ENCODE assay signal across 8 cellular contexts in the genomic region with DNA sequence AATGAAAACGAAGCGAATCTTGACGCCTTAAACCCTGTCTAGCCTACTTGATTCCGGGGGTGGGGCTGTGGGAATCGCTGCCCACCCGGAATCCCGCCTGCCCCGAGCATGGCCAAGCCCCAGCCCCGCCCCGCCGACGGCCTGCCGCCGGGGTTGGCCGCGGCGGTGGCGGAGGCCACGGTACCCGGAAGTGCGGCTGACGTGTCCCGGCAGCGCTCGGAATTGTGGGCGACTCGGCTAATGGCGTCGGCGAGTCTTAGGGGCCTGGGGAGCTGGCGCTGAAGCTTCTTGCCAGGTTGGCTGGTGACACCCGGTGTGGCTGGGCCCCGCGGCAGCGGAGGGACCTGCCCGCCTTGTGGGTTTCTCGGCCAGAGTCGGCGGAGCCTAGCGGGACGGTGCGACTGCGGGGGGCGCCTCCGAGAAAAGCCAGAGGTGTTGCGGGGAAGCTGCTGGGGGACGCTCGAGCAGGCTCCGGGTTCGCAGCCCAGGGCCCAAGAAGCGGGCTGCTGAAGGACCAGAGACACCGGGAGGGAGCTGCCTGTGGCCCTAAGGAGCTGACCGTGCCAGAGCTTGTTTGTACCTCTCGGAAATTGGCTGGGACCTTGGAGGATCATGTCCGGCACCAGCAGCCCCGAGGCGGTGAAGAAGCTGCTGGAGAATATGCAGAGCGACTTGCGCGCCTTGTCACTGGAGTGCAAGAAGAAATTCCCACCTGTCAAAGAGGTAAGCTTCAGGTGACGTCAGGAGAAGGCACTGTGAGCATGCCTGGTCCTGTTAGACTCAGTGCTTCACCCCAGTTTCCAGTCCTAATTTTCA.
DNase-seq lines count a peak whose midpoint lies in the region; ATAC-seq lines count a peak whose summit lies in the region.

A gene with protein sequence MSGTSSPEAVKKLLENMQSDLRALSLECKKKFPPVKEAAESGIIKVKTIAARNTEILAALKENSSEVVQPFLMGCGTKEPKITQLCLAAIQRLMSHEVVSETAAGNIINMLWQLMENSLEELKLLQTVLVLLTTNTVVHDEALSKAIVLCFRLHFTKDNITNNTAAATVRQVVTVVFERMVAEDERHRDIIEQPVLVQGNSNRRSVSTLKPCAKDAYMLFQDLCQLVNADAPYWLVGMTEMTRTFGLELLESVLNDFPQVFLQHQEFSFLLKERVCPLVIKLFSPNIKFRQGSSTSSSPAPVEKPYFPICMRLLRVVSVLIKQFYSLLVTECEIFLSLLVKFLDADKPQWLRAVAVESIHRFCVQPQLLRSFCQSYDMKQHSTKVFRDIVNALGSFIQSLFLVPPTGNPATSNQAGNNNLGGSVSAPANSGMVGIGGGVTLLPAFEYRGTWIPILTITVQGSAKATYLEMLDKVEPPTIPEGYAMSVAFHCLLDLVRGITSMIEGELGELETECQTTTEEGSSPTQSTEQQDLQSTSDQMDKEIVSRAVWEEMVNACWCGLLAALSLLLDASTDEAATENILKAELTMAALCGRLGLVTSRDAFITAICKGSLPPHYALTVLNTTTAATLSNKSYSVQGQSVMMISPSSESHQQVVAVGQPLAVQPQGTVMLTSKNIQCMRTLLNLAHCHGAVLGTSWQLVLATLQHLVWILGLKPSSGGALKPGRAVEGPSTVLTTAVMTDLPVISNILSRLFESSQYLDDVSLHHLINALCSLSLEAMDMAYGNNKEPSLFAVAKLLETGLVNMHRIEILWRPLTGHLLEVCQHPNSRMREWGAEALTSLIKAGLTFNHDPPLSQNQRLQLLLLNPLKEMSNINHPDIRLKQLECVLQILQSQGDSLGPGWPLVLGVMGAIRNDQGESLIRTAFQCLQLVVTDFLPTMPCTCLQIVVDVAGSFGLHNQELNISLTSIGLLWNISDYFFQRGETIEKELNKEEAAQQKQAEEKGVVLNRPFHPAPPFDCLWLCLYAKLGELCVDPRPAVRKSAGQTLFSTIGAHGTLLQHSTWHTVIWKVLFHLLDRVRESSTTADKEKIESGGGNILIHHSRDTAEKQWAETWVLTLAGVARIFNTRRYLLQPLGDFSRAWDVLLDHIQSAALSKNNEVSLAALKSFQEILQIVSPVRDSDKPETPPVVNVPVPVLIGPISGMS (N-terminal part only) (plus strand): TSS at position 231 of the 816 bp plus-strand sequence. CDS start 382 bp downstream, at position 613.

- ATAC-seq in GM18909 (IDR thresholded peaks at IDR 0.05; ENCODE audit: poor library complexity, unreplicated experiment) = peak; percentile 99
- ATAC-seq in HG03159 (IDR thresholded peaks at IDR 0.05; ENCODE audit: unreplicated experiment) = peak; percentile 97

- peak; percentile 95 for DNase-seq in AG08395 (ENCODE audit: low spot score)
- DNase-seq in NCI-H345 (lab: John Stamatoyannopoulos, UW) = peak; percentile 92
- DNase-seq in activated CD4-positive, CD25-positive, alpha-beta regulatory T cell (lab: John Stamatoyannopoulos, UW) = peak; percentile 66 to 78 (median 72)
- peak; percentile 13 to 92 (median 82) for DNase-seq in caudate nucleus (lab: John Stamatoyannopoulos, UW)
- peak; percentile 85 for DNase-seq in iris pigment epithelial cell (ENCODE audit: low read depth)
- DNase-seq in stimulated activated CD4-positive, alpha-beta T cell treated with anti-CD3 and anti-CD28 coated beads, Interleukin-12 subunit alpha, Interleukin-12 subunit beta, amount 100 ng/mL, for 24 hours (ENCODE audit: low read depth in 2 of 2) = peak; percentile 76 to 78

- H3K27ac ChIP-seq in caudate nucleus (ENCODE audit: low read depth, low read length) = peak within 1 kb of the TSS; percentile 83

Comparison
In these comparisons a context has a peak if more than half of its experiments do, and no peak if none do; other contexts are left out.
1. Peak in every context shown above with its lines: DNase-seq, ATAC-seq and H3K27ac ChIP-seq.